ENCODE assay signal across 8 cellular contexts in the genomic region with DNA sequence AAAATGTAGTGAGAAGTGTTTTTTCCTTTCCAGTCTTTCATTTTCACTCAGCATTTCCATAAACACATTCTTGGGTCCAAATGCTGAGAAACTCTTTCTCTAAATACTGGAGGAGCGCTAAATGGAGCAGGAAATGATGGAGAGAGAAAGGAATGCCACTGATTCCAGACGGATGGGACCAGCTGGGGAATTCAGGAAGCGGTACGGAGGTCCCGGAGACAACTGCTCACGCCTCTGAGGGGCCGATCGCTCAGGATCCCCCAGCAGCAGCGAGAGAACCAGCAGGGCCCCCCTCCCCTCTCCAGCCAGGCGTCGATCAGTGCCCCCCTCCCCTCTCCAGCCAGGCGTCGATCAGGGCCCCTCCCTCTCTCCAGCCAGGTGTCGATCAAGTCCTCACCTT.
DNase-seq lines count a peak whose midpoint lies in the region; ATAC-seq and TF ChIP-seq lines count a peak whose summit lies in the region.

No MANE protein-coding gene starts in this region.

- H3K9me3 ChIP-seq in iPS-20b (ENCODE audit: insufficient read depth, low read depth, low read length): no peaks in the 10 kb centered on the region

- no peak overlapping the region for H3K27ac ChIP-seq in iPS-20b (ENCODE audit: low read length)

- H3K9ac ChIP-seq in iPS-20b (ENCODE audit: low read depth, low read length): peak overlapping the region; percentile 54; the same call in 1 of the 2 replicates

- in situ Hi-C loops in astrocyte of the cerebellum (cut with HindIII; ENCODE audit: low sequenced_read_pairs): no loop called here

- no peaks in the 10 kb centered on the region for H3K27me3 ChIP-seq in iPS-20b (ENCODE audit: insufficient read depth, low read length)

- H3K4me3 ChIP-seq in astrocyte of the cerebellum (ENCODE audit: low read depth, low read length): no peak overlapping the region
- H3K4me3 ChIP-seq in iPS-20b (ENCODE audit: low read length): peak overlapping the region; percentile 60; the same call in 1 of the 2 replicates

- TF ChIP-seq CTCF in astrocyte of the cerebellum (IDR thresholded peaks at IDR 0.05; ENCODE audit: low read depth, low read length, missing control alignments): no peak

- no peak for ATAC-seq in stimulated activated naive CD8-positive, alpha-beta T cell treated with anti-CD3 and anti-CD28 coated beads, Interleukin-15, Interleukin-2, amounts not matched to agents 100 U/mL and 50 U/mL, for 24 hours
- no peak for ATAC-seq in GM19328 (IDR thresholded peaks at IDR 0.05; ENCODE audit: unreplicated experiment)
- ATAC-seq in HG03025 (IDR thresholded peaks at IDR 0.05; ENCODE audit: low FRiP score, unreplicated experiment): no peak

- peaks cover 10% of the 10 kb centered on the region for H3K4me1 ChIP-seq in iPS-20b (ENCODE audit: insufficient read depth, low read length)

- H3K36me3 ChIP-seq in iPS-20b (ENCODE audit: insufficient read depth, low read depth, low read length): no peaks in the 10 kb centered on the region

- DNase-seq in NCI-H2171 treated with DMSO at 0.1 percent for 48 hours (lab: John Stamatoyannopoulos, UW) (peak; percentile 21), NCI-H2171 (lab: John Stamatoyannopoulos, UW) (no peak), astrocyte of the cerebellum (ENCODE audit: low read depth) (peak; percentile 83)
- DNase-seq in stimulated activated naive CD8-positive, alpha-beta T cell treated with anti-CD3 and anti-CD28 coated beads, Interleukin-15, Interleukin-2, amounts not matched to agents 100 U/mL and 50 U/mL, for 24 hours: peak; percentile 12
- no peak for DNase-seq in stimulated activated CD4-positive, alpha-beta T cell treated with anti-CD3 and anti-CD28 coated beads, Interleukin-12 subunit alpha, Interleukin-12 subunit beta, amount 100 ng/mL, for 4 hours

Comparison
In these comparisons a context has a peak if more than half of its experiments do, and no peak if none do; other contexts are left out.
1. DNase-seq: peak in NCI-H2171 treated with DMSO at 0.1 percent for 48 hours (single experiment), astrocyte of the cerebellum (single experiment) and stimulated activated naive CD8-positive, alpha-beta T cell treated with anti-CD3 and anti-CD28 coated beads, Interleukin-15, Interleukin-2, amounts not matched to agents 100 U/mL and 50 U/mL, for 24 hours (single experiment); none in NCI-H2171 (single experiment) and stimulated activated CD4-positive, alpha-beta T cell treated with anti-CD3 and anti-CD28 coated beads, Interleukin-12 subunit alpha, Interleukin-12 subunit beta, amount 100 ng/mL, for 4 hours (single experiment).